1 cellular context compared by ENCODE assay signal in genomic region chr1:192808588-192809285, GRCh38.
TF ChIP-seq lines count a peak whose summit lies in the region.

Gene RGS2 (plus strand): TSS chr1:192809039. CDS start chr1:192809072, 33 bp downstream.

TF ChIP-seq in K562, 482 proteins besides CTCF, POLR2A, EP300 and RAD21 (continued from another document and continues in another):
- TF ChIP-seq MLLT1 (IDR thresholded peaks at IDR 0.05): 0 out of 4 replicates have a peak, but pooled peaks of 1 of the 2 experiments have one; percentile 26
- TF ChIP-seq ATF6 (CRISPR knock-in tag; IDR thresholded peaks at IDR 0.05): no peak
- peak; percentile 52; the same call in 1 of the 2 replicates for TF ChIP-seq CBX1 (IDR thresholded peaks at IDR 0.05; ENCODE audit: low read depth)
- TF ChIP-seq CCNT2 (IDR thresholded peaks at IDR 0.05; ENCODE audit: borderline replicate concordance, extremely low read depth, insufficient read length, low read depth, low read length): peak; percentile 86
- TF ChIP-seq THAP12 (CRISPR knock-in tag; IDR thresholded peaks at IDR 0.05): no peak
- peak; percentile 91 to 93 for TF ChIP-seq E2F6 (IDR thresholded peaks at IDR 0.05; ENCODE audit: borderline replicate concordance in 1 of 2, extremely low read depth in 1 of 2, insufficient read depth in 1 of 2, insufficient read length in 1 of 2, low read depth in 1 of 2, low read length in 1 of 2, poor library complexity in 1 of 2, severe bottlenecking in 1 of 2)
- TF ChIP-seq L3MBTL2 (IDR thresholded peaks at IDR 0.05): peak; percentile 98
- no peak for TF ChIP-seq TARDBP (IDR thresholded peaks at IDR 0.05)
- TF ChIP-seq REST (CRISPR knock-in tag; IDR thresholded peaks at IDR 0.05; ENCODE audit: low read depth): peak; percentile 32
- TF ChIP-seq TEAD1 (CRISPR knock-in tag; IDR thresholded peaks at IDR 0.05): peak in 1 of 2 experiments; percentile 52; a peak in 1 of 4 replicates
- no peak for TF ChIP-seq ZNF41 (CRISPR knock-in tag; conservative IDR thresholded peaks at IDR 0.05)
- no peak for TF ChIP-seq ZNF586 (CRISPR knock-in tag; conservative IDR thresholded peaks at IDR 0.05)
- no peak for TF ChIP-seq ZNF133 (CRISPR knock-in tag; IDR thresholded peaks at IDR 0.05)
- peak; percentile 88 for TF ChIP-seq POLR2B (IDR thresholded peaks at IDR 0.05; ENCODE audit: low read depth, partially characterized antibody)
- TF ChIP-seq NCOA2 (IDR thresholded peaks at IDR 0.05; ENCODE audit: partially characterized antibody in 2 of 2): no peak
- TF ChIP-seq GTF2A2 (tag; IDR thresholded peaks at IDR 0.05): peak; percentile 91
- peak; percentile 66; the same call in 1 of the 2 replicates for TF ChIP-seq ZBTB43 (CRISPR knock-in tag; IDR thresholded peaks at IDR 0.05)
- peak; percentile 89 for TF ChIP-seq HMGN3 (IDR thresholded peaks at IDR 0.05; ENCODE audit: borderline replicate concordance, extremely low read depth, insufficient read length, low read depth, low read length)
- TF ChIP-seq ETS1 (conservative IDR thresholded peaks at IDR 0.05; ENCODE audit: control insufficient read depth, low read depth, low read length): no peak
- no peak for TF ChIP-seq KDM1A (IDR thresholded peaks at IDR 0.05)
- no peak for TF ChIP-seq RBM17 (IDR thresholded peaks at IDR 0.05; ENCODE audit: borderline replicate concordance, low read depth, low read length)
- TF ChIP-seq KLF6 (CRISPR knock-in tag; IDR thresholded peaks at IDR 0.05; ENCODE audit: borderline replicate concordance): no peak
- no peak for TF ChIP-seq MTA2 (IDR thresholded peaks at IDR 0.05; ENCODE audit: low read depth)
- TF ChIP-seq NRF1 (conservative IDR thresholded peaks at IDR 0.05 in 1 of 2, IDR thresholded peaks at IDR 0.05 in 1 of 2): peak; percentile 82 to 85
- no peak for TF ChIP-seq TBL1XR1 (IDR thresholded peaks at IDR 0.05; ENCODE audit: low read length in 2 of 2)
- peak; percentile 72; the same call in 1 of the 2 replicates for TF ChIP-seq ZBTB7A (IDR thresholded peaks at IDR 0.05; ENCODE audit: borderline replicate concordance, control insufficient read depth, low read depth, low read length)
- no peak for TF ChIP-seq ERF (CRISPR knock-in tag; IDR thresholded peaks at IDR 0.05)
- TF ChIP-seq TEAD4 (IDR thresholded peaks at IDR 0.05; ENCODE audit: low read length): no peak
- TF ChIP-seq TEAD4 (CRISPR knock-in tag; IDR thresholded peaks at IDR 0.05; ENCODE audit: borderline replicate concordance): no peak
- peak; percentile 27; the same call in 1 of the 2 replicates for TF ChIP-seq SIN3B (IDR thresholded peaks at IDR 0.05; ENCODE audit: low read depth)
- peak; percentile 48 for TF ChIP-seq SMARCA4 (IDR thresholded peaks at IDR 0.05)
- TF ChIP-seq ZFP91 (CRISPR knock-in tag; IDR thresholded peaks at IDR 0.05): 0 out of 2 replicates have a peak, but pooled peaks have one; percentile 16
- TF ChIP-seq THAP7 (CRISPR knock-in tag; IDR thresholded peaks at IDR 0.05): no peak
- TF ChIP-seq DNMT1 (IDR thresholded peaks at IDR 0.05): 0 out of 2 replicates have a peak, but pooled peaks have one; percentile 32
- peak; percentile 86 for TF ChIP-seq HNRNPL (IDR thresholded peaks at IDR 0.05; ENCODE audit: low read depth, low read length)
- peak; percentile 95 for TF ChIP-seq POLR2AphosphoS5 (IDR thresholded peaks at IDR 0.05; ENCODE audit: control insufficient read depth, insufficient read depth, low read depth, low read length)
- no peak for TF ChIP-seq DEAF1 (CRISPR knock-in tag; IDR thresholded peaks at IDR 0.05)
- peak in 1 of 2 experiments; percentile 66; a peak in 2 of 4 replicates for TF ChIP-seq HDAC1 (IDR thresholded peaks at IDR 0.05)
- no peak for TF ChIP-seq STAT6 (CRISPR knock-in tag; IDR thresholded peaks at IDR 0.05)
- TF ChIP-seq ZNF408 (CRISPR knock-in tag; IDR thresholded peaks at IDR 0.05; ENCODE audit: low read depth): no peak
